In genomic region chr18:24126155-24126947, GRCh38 we compare ENCODE assay signal across 20 cellular contexts. TPM values are rescaled to one million over a fixed set of nuclear protein-coding genes. Genes with fewer than 3 reads are reported as not detected.
A peak's percentile ranks its signal among the peaks of the same experiment; 100 is the strongest.
DNase-seq lines count a peak whose midpoint lies in the region; ATAC-seq, FAIRE-seq and TF ChIP-seq lines count a peak whose summit lies in the region.
"Had no signal": no experiment of that assay in that cellular context is flagged by ENCODE, and none has a peak within 500 bp of the region (broad histone marks: within the 10 kb centered on the region; RNA-seq: fewer than 3 reads in every experiment).

No MANE protein-coding gene starts in this region.

- H3K9me3 Mint-ChIP-seq in CD4-positive, alpha-beta memory T cell = no peaks in the 10 kb centered on the region
- H3K9me3 Mint-ChIP-seq: activated CD4-positive, alpha-beta T cell treated with anti-CD3 and anti-CD28 coated beads, Interleukin-2, amount 10 ng/mL, durations not matched to agents 7 days and 5 days; activated naive CD4-positive, alpha-beta T cell treated with anti-CD3 and anti-CD28 coated beads, Interleukin-2, amount 10 ng/mL, durations not matched to agents 7 days and 5 days; neural progenitor cell had no signal

- H3K4me3 Mint-ChIP-seq in CD4-positive, alpha-beta memory T cell = no peak overlapping the region
- H3K4me3 Mint-ChIP-seq: activated CD4-positive, alpha-beta T cell treated with anti-CD3 and anti-CD28 coated beads, Interleukin-2, amount 10 ng/mL, durations not matched to agents 7 days and 5 days; activated naive CD4-positive, alpha-beta T cell treated with anti-CD3 and anti-CD28 coated beads, Interleukin-2, amount 10 ng/mL, durations not matched to agents 7 days and 5 days; neural progenitor cell had no signal

- POLR2A ChIA-PET in CD4-positive, alpha-beta memory T cell (lab: Charles Lee; ENCODE audit: partially characterized antibody) = interaction anchor here (0.6 to 0.7 kb wide), 2 partner anchors 9 to 43 kb away, joined by 3 read pairs; no protein-coding TSS in a partner anchor

- H3K4me1 Mint-ChIP-seq in CD4-positive, alpha-beta memory T cell = peaks cover 0 to 10% (median 5%) of the 10 kb centered on the region in 4 donors
- H3K4me1 Mint-ChIP-seq: activated naive CD4-positive, alpha-beta T cell treated with anti-CD3 and anti-CD28 coated beads, Interleukin-2, amount 10 ng/mL, durations not matched to agents 7 days and 5 days; neural progenitor cell had no signal

- intact Hi-C loops in CD4-positive, alpha-beta memory T cell (cut with micrococcal nuclease) = no loop called here
- intact Hi-C loops in pancreas (cut with DNase I) = no loop called here

- FAIRE-seq in pancreas (lab: Jason Lieb, UNC) = no peak
- FAIRE-seq: colon, TTC549 had no signal

- no peak for TF ChIP-seq CTCF in AG10803 (conservative IDR thresholded peaks at IDR 0.05; ENCODE audit: low read length)
- no peak for TF ChIP-seq CTCF in fibroblast of the aortic adventitia (IDR thresholded peaks at IDR 0.05; ENCODE audit: insufficient read depth, low read length)
- no peak for TF ChIP-seq CTCF in pancreas (IDR thresholded peaks at IDR 0.05)
- TF ChIP-seq CTCF in WERI-Rb-1 (IDR thresholded peaks at IDR 0.05; ENCODE audit: low read depth, low read length) = no peak

- DNase-seq in AG10803 (ENCODE audit: low read depth) (peak; percentile 65), NCI-H2171 treated with DMSO at 0.1 percent for 48 hours (lab: John Stamatoyannopoulos, UW) (peak; percentile 65), fibroblast of the aortic adventitia (ENCODE audit: low read depth) (peak; percentile 28), NCI-H1092 treated with DMSO at 0.1 percent for 48 hours (lab: John Stamatoyannopoulos, UW) (no peak), pancreas (no peak), WERI-Rb-1 (no peak)
- DNase-seq in CD4-positive, alpha-beta memory T cell = no peak
- DNase-seq: activated CD4-positive, alpha-beta T cell treated with anti-CD3 and anti-CD28 coated beads, Interleukin-2, amount 10 ng/mL, durations not matched to agents 7 days and 5 days; activated naive CD4-positive, alpha-beta T cell treated with anti-CD3 and anti-CD28 coated beads, Interleukin-2, amount 10 ng/mL, durations not matched to agents 7 days and 5 days; gastrocnemius medialis; NCI-H1694; RPMI8226; spleen; stimulated activated CD8-positive, alpha-beta memory T cell treated with anti-CD3 and anti-CD28 coated beads, Interleukin-4, amount 100 ng/mL, for 48 hours; substantia nigra had no signal

- H3K36me3 ChIP-seq in CD4-positive, alpha-beta memory T cell (ENCODE audit: insufficient read depth, low read length) = peaks cover 81% of the 10 kb centered on the region
- H3K36me3 ChIP-seq in pancreas = peaks cover 0 to 9% (median 0%) of the 10 kb centered on the region in 3 donors
- H3K36me3 ChIP-seq in WERI-Rb-1 = peaks cover 2% of the 10 kb centered on the region
- H3K36me3 ChIP-seq: gastrocnemius medialis, neural progenitor cell had no signal

- peaks cover 62 to 78% of the 10 kb centered on the region in 2 donors for H3K36me3 Mint-ChIP-seq in CD4-positive, alpha-beta memory T cell

- no peaks in the 10 kb centered on the region for H3K27me3 ChIP-seq in CD4-positive, alpha-beta memory T cell (ENCODE audit: insufficient read depth, low read length)
- H3K27me3 ChIP-seq in pancreas (no peaks in the 10 kb centered on the region), WERI-Rb-1 (ENCODE audit: insufficient read depth, low read depth, severe bottlenecking) (no peaks in the 10 kb centered on the region)
- H3K27me3 ChIP-seq: BLaER1 treated with 17β-estradiol and CSF1 and Interleukin-3, amounts not matched to agents 10 nM and 100 nM; gastrocnemius medialis; neural progenitor cell; spleen had no signal

- H3K4me3 ChIP-seq in AG10803 (ENCODE audit: low read length) (no peak overlapping the region), fibroblast of the aortic adventitia (ENCODE audit: low read depth, low read length) (no peak overlapping the region), pancreas (no peak overlapping the region), WERI-Rb-1 (ENCODE audit: low read depth, low read length) (no peak overlapping the region)
- no peak overlapping the region for H3K4me3 ChIP-seq in CD4-positive, alpha-beta memory T cell (ENCODE audit: low read length in 2 of 2)
- H3K4me3 ChIP-seq: BLaER1 treated with 17β-estradiol and CSF1 and Interleukin-3, amounts not matched to agents 10 nM and 100 nM; gastrocnemius medialis; neural progenitor cell; spleen had no signal

- CTCF ChIA-PET in CD4-positive, alpha-beta memory T cell (lab: Charles Lee; ENCODE audit: partially characterized antibody) = interaction anchor here (0.6 to 1.0 kb wide), 2 partner anchors 44 to 584 kb away, joined by 3 read pairs; no protein-coding TSS in a partner anchor

- H3K27ac Mint-ChIP-seq in CD4-positive, alpha-beta memory T cell = peak overlapping the region in 4 of 7 donors; percentile 31 to 62 (median 49)
- H3K27ac Mint-ChIP-seq: activated naive CD4-positive, alpha-beta T cell treated with anti-CD3 and anti-CD28 coated beads, Interleukin-2, amount 10 ng/mL, durations not matched to agents 7 days and 5 days; neural progenitor cell had no signal

- ATAC-seq in pancreas = no peak
- ATAC-seq: gastrocnemius medialis, left lobe of liver had no signal

- H3K27me3 Mint-ChIP-seq in CD4-positive, alpha-beta memory T cell = no peaks in the 10 kb centered on the region
- H3K27me3 Mint-ChIP-seq: activated CD4-positive, alpha-beta T cell treated with anti-CD3 and anti-CD28 coated beads, Interleukin-2, amount 10 ng/mL, durations not matched to agents 7 days and 5 days; activated naive CD4-positive, alpha-beta T cell treated with anti-CD3 and anti-CD28 coated beads, Interleukin-2, amount 10 ng/mL, durations not matched to agents 7 days and 5 days had no signal

- H3K4me1 ChIP-seq in CD4-positive, alpha-beta memory T cell (ENCODE audit: insufficient read depth, low read length) = no peaks in the 10 kb centered on the region
- no peaks in the 10 kb centered on the region for H3K4me1 ChIP-seq in pancreas
- H3K4me1 ChIP-seq: BLaER1 treated with 17β-estradiol and CSF1 and Interleukin-3, amounts not matched to agents 10 nM and 100 nM; gastrocnemius medialis; neural progenitor cell; spleen had no signal

- WGBS in pancreas, 2 donors = 59 to 61% methylated on average over 3 of the region's 3 CpGs

- H3K9me3 ChIP-seq in CD4-positive, alpha-beta memory T cell (ENCODE audit: control insufficient read depth in 1 of 2, low read length in 2 of 2) = no peaks in the 10 kb centered on the region
- no peaks in the 10 kb centered on the region for H3K9me3 ChIP-seq in pancreas
- H3K9me3 ChIP-seq in WERI-Rb-1 (ENCODE audit: severe bottlenecking) = no peaks in the 10 kb centered on the region
- H3K9me3 ChIP-seq: BLaER1 treated with 17β-estradiol and CSF1 and Interleukin-3, amounts not matched to agents 10 nM and 100 nM; gastrocnemius medialis; spleen had no signal

- H3K27ac ChIP-seq in CD4-positive, alpha-beta memory T cell (ENCODE audit: low read depth, low read length) = no peak overlapping the region
- H3K27ac ChIP-seq in pancreas (no peak overlapping the region), WERI-Rb-1 (no peak overlapping the region)
- H3K27ac ChIP-seq: BLaER1 treated with 17β-estradiol and CSF1 and Interleukin-3, amounts not matched to agents 10 nM and 100 nM; gastrocnemius medialis; neural progenitor cell; spleen had no signal

RNA-seq across cellular contexts. Expression of gene CABYR, which starts 12.5 kb away (rescaled TPM):
- 1 to 10 TPM; 1.3 to 2.2 TPM for total RNA-seq in CD4-positive, alpha-beta memory T cell
- under 1 TPM; 0.36 to 0.48 TPM for polyA plus RNA-seq in CD4-positive, alpha-beta memory T cell
- total RNA-seq in fibroblast of the aortic adventitia (ENCODE audit: low replicate concordance) = 4.6 and 7.3 TPM in 2 replicates
- total RNA-seq in pancreas = under 1 TPM in 5 of 6 donors, not detected in 1; 0.20 to 0.78 (median 0.25) TPM
- under 1 TPM; 0.23 to 0.33 TPM for polyA plus RNA-seq in pancreas
- total RNA-seq: left lobe of liver had no signal

Comparison
In these comparisons a context has a peak if more than half of its experiments do, and no peak if none do; other contexts are left out.
1. DNase-seq: peak in AG10803 (single experiment), NCI-H2171 treated with DMSO at 0.1 percent for 48 hours (single experiment) and fibroblast of the aortic adventitia (single experiment); none in CD4-positive, alpha-beta memory T cell (0 of 5), NCI-H1092 treated with DMSO at 0.1 percent for 48 hours (single experiment), pancreas (0 of 6) and WERI-Rb-1 (single experiment).